ENCODE assay signal across 9 cellular contexts in the genomic region with DNA sequence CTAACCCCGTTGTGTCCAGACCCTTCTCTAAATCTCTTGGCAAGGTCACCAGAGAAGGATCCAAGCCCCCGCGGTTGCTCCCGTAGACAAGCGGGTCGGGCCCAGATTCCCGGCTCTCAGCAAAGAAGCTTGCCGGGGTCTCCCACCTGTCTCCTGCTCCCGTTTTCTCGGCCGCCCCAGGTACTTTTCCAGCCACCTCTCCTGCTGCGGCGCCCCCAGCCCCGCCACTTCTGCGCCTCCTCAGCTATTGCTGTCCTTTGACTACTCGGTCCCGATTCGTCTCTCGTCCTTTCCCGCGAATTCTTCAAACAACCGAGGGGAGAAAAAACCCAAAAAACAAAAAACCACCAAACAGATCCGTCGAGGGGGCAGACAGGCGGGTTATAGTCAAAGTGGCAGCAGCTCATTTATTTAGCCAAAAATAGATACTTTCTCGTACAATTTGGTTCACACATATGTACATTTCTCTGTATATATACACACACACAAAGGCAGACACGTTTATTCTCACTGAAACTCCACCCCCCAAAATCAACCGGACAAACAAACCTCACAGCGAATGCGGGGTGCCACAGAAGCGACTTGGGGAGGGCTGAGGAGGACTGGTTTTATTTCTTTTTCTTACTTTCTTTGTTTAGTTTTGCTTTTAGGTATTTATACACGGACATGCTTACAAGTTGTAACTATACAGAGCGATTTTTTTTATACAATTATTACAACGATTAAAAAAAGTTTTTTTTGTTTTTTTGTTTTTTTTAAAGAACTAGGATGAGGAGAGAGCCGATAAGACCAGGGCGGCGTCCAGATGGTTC. TPM values are rescaled to one million over a fixed set of nuclear protein-coding genes. Genes with fewer than 3 reads are reported as not detected.
DNase-seq lines count a peak whose midpoint lies in the region; ATAC-seq, FAIRE-seq and TF ChIP-seq lines count a peak whose summit lies in the region.
"Had no signal": no experiment of that assay in that cellular context is flagged by ENCODE, and none has a peak within 500 bp of the region (broad histone marks: within the 10 kb centered on the region; RNA-seq: fewer than 3 reads in every experiment).

No MANE protein-coding gene starts in this region.

- WGBS in A549 (ENCODE audit: missing lambda C conversion rate) = 46% methylated on average over 37 of the region's 37 CpGs
- 9 to 12% methylated on average over 37 of the region's 37 CpGs for WGBS in lung, 2 donors

- no peak for ATAC-seq in A549
- no peak for ATAC-seq in lung (ENCODE audit: insufficient read depth, low FRiP score)
- no peak for ATAC-seq in GM21786 (IDR thresholded peaks at IDR 0.05; ENCODE audit: unreplicated experiment)

- H3K4me1 ChIP-seq in A549 = peaks cover 20% of the 10 kb centered on the region; the same call in 1 of the 3 replicates
- peaks cover 0 to 24% of the 10 kb centered on the region in 2 donors for H3K4me1 ChIP-seq in lung (ENCODE audit: control insufficient read depth in 2 of 2, insufficient read depth in 2 of 2, low read length in 2 of 2)

- peak overlapping the region; percentile 92 for H3K4me2 ChIP-seq in A549

- POLR2A ChIA-PET in A549 (lab: Yijun Ruan, JAX) = interaction anchor here (1.6 kb wide), 1 partner anchor 648 kb away, joined by 5 read pairs; a partner anchor contains a TSS

- H3K4me3 ChIP-seq in A549 (no peak overlapping the region; the same call in 2 of the 3 replicates), lung (peak overlapping the region; percentile 56)

- DNase-seq in A549 (ENCODE audit: low read depth in 1 of 2, low spot score in 1 of 2) (no peak), GM10266 (ENCODE audit: extremely low spot score) (peak; percentile 41), astrocyte of the hippocampus (ENCODE audit: low read depth, low spot score) (peak; percentile 29), lung (ENCODE audit: low spot score) (no peak), activated gamma-delta T cell treated with Interleukin-2 at 50 U/mL for 16 hours (no peak), dermis blood vessel endothelial cell (no peak), hepatic stellate cell (ENCODE audit: low spot score) (no peak)
- DNase-seq: activated CD4-positive, CD25-positive, alpha-beta regulatory T cell had no signal

- H3K27ac ChIP-seq in A549 = no peak overlapping the region
- H3K27ac ChIP-seq in lung (ENCODE audit: low read depth in 1 of 2, low read length in 1 of 2) = peak overlapping the region; percentile 62 to 95

- no peaks in the 10 kb centered on the region for H3K27me3 ChIP-seq in lung (ENCODE audit: control insufficient read depth, insufficient read depth)

- TF ChIP-seq EP300 in A549 (IDR thresholded peaks at IDR 0.05) = no peak

- H3K9me3 ChIP-seq in A549 = no peaks in the 10 kb centered on the region
- peaks cover 0 to 3% of the 10 kb centered on the region in 2 donors for H3K9me3 ChIP-seq in lung (ENCODE audit: control insufficient read depth in 2 of 2, insufficient read depth in 1 of 2, low read length in 1 of 2)

- no peaks in the 10 kb centered on the region for H3K36me3 ChIP-seq in lung (ENCODE audit: control insufficient read depth in 2 of 2, insufficient read depth in 2 of 2, low read length in 2 of 2)

- TF ChIP-seq RAD21 in A549 (conservative IDR thresholded peaks at IDR 0.05 in 1 of 2, IDR thresholded peaks at IDR 0.05 in 1 of 2) = no peak

- TF ChIP-seq CTCF in A549 (IDR thresholded peaks at IDR 0.05) (no peak), GM10266 (IDR thresholded peaks at IDR 0.05; ENCODE audit: control insufficient read depth, insufficient read depth, low read depth, missing control alignments) (no peak), lung (IDR thresholded peaks at IDR 0.05; ENCODE audit: control extremely low read depth, extremely low read depth) (no peak)

- FAIRE-seq in A549 (lab: Jason Lieb, UNC) = no peak

- CTCF ChIA-PET in A549 (lab: Yijun Ruan, JAX) = interaction anchor here (0.6 to 2.4 kb wide), 26 partner anchors 9 to 664 kb away, joined by 3 to 12 read pairs (median 3); no protein-coding TSS in a partner anchor

- no peak for TF ChIP-seq POLR2A in A549 (IDR thresholded peaks at IDR 0.05; ENCODE audit: low read length)

TF ChIP-seq in A549, 52 proteins besides CTCF, POLR2A, EP300 and RAD21:
- no peak for TF ChIP-seq NPAS2 (CRISPR knock-in tag; IDR thresholded peaks at IDR 0.05; ENCODE audit: borderline replicate concordance)
- TF ChIP-seq, protein P1, sequence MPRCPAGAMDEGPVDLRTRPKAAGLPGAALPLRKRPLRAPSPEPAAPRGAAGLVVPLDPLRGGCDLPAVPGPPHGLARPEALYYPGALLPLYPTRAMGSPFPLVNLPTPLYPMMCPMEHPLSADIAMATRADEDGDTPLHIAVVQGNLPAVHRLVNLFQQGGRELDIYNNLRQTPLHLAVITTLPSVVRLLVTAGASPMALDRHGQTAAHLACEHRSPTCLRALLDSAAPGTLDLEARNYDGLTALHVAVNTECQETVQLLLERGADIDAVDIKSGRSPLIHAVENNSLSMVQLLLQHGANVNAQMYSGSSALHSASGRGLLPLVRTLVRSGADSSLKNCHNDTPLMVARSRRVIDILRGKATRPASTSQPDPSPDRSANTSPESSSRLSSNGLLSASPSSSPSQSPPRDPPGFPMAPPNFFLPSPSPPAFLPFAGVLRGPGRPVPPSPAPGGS (IDR thresholded peaks at IDR 0.05) = no peak
- no peak for TF ChIP-seq NFE2L2 (conservative IDR thresholded peaks at IDR 0.05; ENCODE audit: low read length)
- TF ChIP-seq MAFK (IDR thresholded peaks at IDR 0.05; ENCODE audit: partially characterized antibody) = no peak
- no peak for TF ChIP-seq HOXB5 (CRISPR knock-in tag; IDR thresholded peaks at IDR 0.05)
- TF ChIP-seq ZFP36 (IDR thresholded peaks at IDR 0.05; ENCODE audit: borderline replicate concordance, partially characterized antibody) = no peak
- no peak for TF ChIP-seq ESRRA (IDR thresholded peaks at IDR 0.05; ENCODE audit: borderline replicate concordance, low read length)
- no peak for TF ChIP-seq CHD4 (IDR thresholded peaks at IDR 0.05; ENCODE audit: borderline replicate concordance)
- no peak for TF ChIP-seq SMC3 (IDR thresholded peaks at IDR 0.05)
- TF ChIP-seq, protein P2, sequence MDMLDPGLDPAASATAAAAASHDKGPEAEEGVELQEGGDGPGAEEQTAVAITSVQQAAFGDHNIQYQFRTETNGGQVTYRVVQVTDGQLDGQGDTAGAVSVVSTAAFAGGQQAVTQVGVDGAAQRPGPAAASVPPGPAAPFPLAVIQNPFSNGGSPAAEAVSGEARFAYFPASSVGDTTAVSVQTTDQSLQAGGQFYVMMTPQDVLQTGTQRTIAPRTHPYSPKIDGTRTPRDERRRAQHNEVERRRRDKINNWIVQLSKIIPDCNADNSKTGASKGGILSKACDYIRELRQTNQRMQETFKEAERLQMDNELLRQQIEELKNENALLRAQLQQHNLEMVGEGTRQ (IDR thresholded peaks at IDR 0.05) = no peak
- TF ChIP-seq SREBF2 (IDR thresholded peaks at IDR 0.05) = no peak
TF ChIP-seq in A549: peak in this region for 0.

RNA-seq across cellular contexts. Expression of a gene that starts 3.5 kb away (rescaled TPM):
- polyA plus RNA-seq in A549 (2011; rRNA removed) (0.54 and 1.7 TPM in 2 replicates), A549 (2017; fragmentation: RNase III; extraction: RNeasy Plus Mini Kit Qiagen cat#74134 plus additional on column Dnase treatment) (2.6 to 3.7 TPM (median 3.2 TPM) in 3 replicates), lung (10 to 100 TPM; 25.6 to 51.1 TPM)
- polyA plus RNA-seq in A549 (2012; cell fraction: cytosol; rRNA removed) = 1.9 and 2.7 TPM in 2 replicates
- 2.8 and 3.4 TPM in 2 replicates for polyA plus RNA-seq in A549 (2012; cell fraction: nucleus; rRNA removed)
- 0.45 and 0.54 TPM in 2 replicates for polyA minus RNA-seq in A549 (2011; rRNA and poly(A)+ RNA removed)
- total RNA-seq in lung (10 to 100 TPM; 62.5 to 84.2 TPM), dermis blood vessel endothelial cell (0.88 and 1.0 TPM in 2 replicates)

Comparison
In these comparisons a context has a peak if more than half of its experiments do, and no peak if none do; other contexts are left out.
1. DNase-seq: peak in GM10266 (single experiment) and astrocyte of the hippocampus (single experiment); none in A549 (0 of 2), lung (single experiment), activated gamma-delta T cell treated with Interleukin-2 at 50 U/mL for 16 hours (single experiment), dermis blood vessel endothelial cell (single experiment) and hepatic stellate cell (single experiment).
2. H3K27ac ChIP-seq: peak in lung (2 of 2); none in A549 (0 of 2).
3. RNA of a gene that starts 3.5 kb away (total RNA-seq): 62.5 to 84.2 TPM in lung; 0.88 to 1.0 TPM in dermis blood vessel endothelial cell; every median in the first group is over 10 times any median in the second.